Comparison of ENCODE assay signal across 20 cellular contexts in the genomic region with DNA sequence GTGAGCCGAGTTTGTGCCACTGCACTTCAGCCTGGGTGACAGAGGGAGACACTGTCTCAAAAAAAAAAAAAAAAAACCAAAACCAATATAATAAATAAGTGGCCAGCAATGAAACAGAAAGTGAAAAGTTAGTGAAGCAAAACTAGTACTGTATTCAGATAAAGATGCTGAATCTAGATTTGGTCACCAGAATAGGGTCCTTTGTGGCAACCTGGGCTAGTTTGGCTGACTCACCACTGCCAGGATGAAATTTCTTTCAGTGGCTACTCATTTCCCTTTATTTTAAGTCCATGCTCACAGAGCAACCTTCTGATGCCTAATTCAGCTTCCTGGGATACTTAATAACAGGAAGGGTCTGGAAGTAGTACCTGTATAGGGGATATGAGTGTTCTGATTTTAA. TPM values are rescaled to one million over a fixed set of nuclear protein-coding genes. Genes with fewer than 3 reads are reported as not detected.
DNase-seq lines count a peak whose midpoint lies in the region; ATAC-seq, FAIRE-seq and TF ChIP-seq lines count a peak whose summit lies in the region.
"Had no signal": no experiment of that assay in that cellular context is flagged by ENCODE, and none has a peak within 500 bp of the region (broad histone marks: within the 10 kb centered on the region; RNA-seq: fewer than 3 reads in every experiment).

No MANE protein-coding gene starts in this region.

- no peak overlapping the region for H3K27ac Mint-ChIP-seq in chondrocyte (ENCODE audit: unreplicated experiment)
- H3K27ac Mint-ChIP-seq: dendritic cell treated with granulocyte-macrophage colony-stimulating factor and Interleukin-4, amounts not matched to agents 40 ng/mL and 50 ng/mL, for 4 days had no signal

- peaks cover 46% of the 10 kb centered on the region for H3K4me1 Mint-ChIP-seq in chondrocyte (ENCODE audit: low read depth)

- H3K36me3 ChIP-seq in RWPE2 (ENCODE audit: low read depth) (peaks cover 18% of the 10 kb centered on the region), aorta (ENCODE audit: control insufficient read depth in 1 of 2, insufficient read depth in 2 of 2, low read length in 1 of 2) (no peaks in the 10 kb centered on the region)

- no peaks in the 10 kb centered on the region for H3K27me3 Mint-ChIP-seq in chondrocyte (ENCODE audit: low read depth)
- H3K27me3 Mint-ChIP-seq: dendritic cell treated with granulocyte-macrophage colony-stimulating factor and Interleukin-4, amounts not matched to agents 40 ng/mL and 50 ng/mL, for 4 days had no signal

- DNase-seq in EH (ENCODE audit: low read depth) (peak; percentile 7), GM12891 (ENCODE audit: insufficient read length, low spot score) (no peak), RWPE2 (ENCODE audit: low spot score) (no peak), chondrocyte (ENCODE audit: low spot score) (no peak), HCEC 1CT (no peak), aorta (no peak), RWPE1 (ENCODE audit: low spot score) (no peak)
- DNase-seq: activated CD4-positive, alpha-beta T cell treated with anti-CD3 and anti-CD28 coated beads for 48 hours; activated effector memory CD4-positive, alpha-beta T cell treated with anti-CD3 and anti-CD28 coated beads, Interleukin-2, amount 50 U/mL, for 16 hours; DMS79; hippocampal formation; lower lobe of right lung; NCI-H2107; NCI-H510A treated with DMSO at 0.1 percent for 48 hours; stimulated activated CD4-positive, alpha-beta T cell treated with anti-CD3 and anti-CD28 coated beads, Interleukin-4, amount 100 ng/mL, for 24 hours had no signal

- peaks cover 13% of the 10 kb centered on the region for H3K4me1 ChIP-seq in RWPE2 (ENCODE audit: insufficient read depth, poor library complexity, severe bottlenecking)
- no peaks in the 10 kb centered on the region for H3K4me1 ChIP-seq in aorta (ENCODE audit: control insufficient read depth in 1 of 2, insufficient read depth in 2 of 2, low read length in 2 of 2)

- H3K4me3 Mint-ChIP-seq in chondrocyte (ENCODE audit: unreplicated experiment) = no peak overlapping the region
- H3K4me3 Mint-ChIP-seq: dendritic cell treated with granulocyte-macrophage colony-stimulating factor and Interleukin-4, amounts not matched to agents 40 ng/mL and 50 ng/mL, for 4 days had no signal

- no peak overlapping the region for H3K4me3 ChIP-seq in RWPE2 (ENCODE audit: severe bottlenecking)
- H3K4me3 ChIP-seq in aorta (ENCODE audit: low read length in 2 of 2) = no peak overlapping the region
- H3K4me3 ChIP-seq: lower lobe of right lung had no signal

- no peak for FAIRE-seq in GM12891 (lab: Jason Lieb, UNC)
- FAIRE-seq: bronchial epithelial cell, H54, islet of Langerhans had no signal

- H3K9me3 ChIP-seq in RWPE2 (ENCODE audit: severe bottlenecking) (no peaks in the 10 kb centered on the region), aorta (ENCODE audit: control insufficient read depth, low read length) (no peaks in the 10 kb centered on the region)
- H3K9me3 ChIP-seq: lower lobe of right lung had no signal

- H3K27me3 ChIP-seq in RWPE2 (ENCODE audit: insufficient read depth, poor library complexity, severe bottlenecking) (no peaks in the 10 kb centered on the region), aorta (ENCODE audit: control insufficient read depth in 1 of 2, insufficient read depth in 2 of 2, low read length in 1 of 2) (no peaks in the 10 kb centered on the region)

- TF ChIP-seq CTCF in RWPE2 (IDR thresholded peaks at IDR 0.05; ENCODE audit: poor library complexity, severe bottlenecking) (no peak), chondrocyte (IDR thresholded peaks at IDR 0.05) (no peak), RWPE1 (conservative IDR thresholded peaks at IDR 0.05; ENCODE audit: low read depth) (no peak)

- POLR2A ChIA-PET in RWPE1 (lab: Yijun Ruan, JAX; ENCODE audit: low non-redundant PET) = no interaction called here

- 100% methylated on average over 1 of the region's 1 CpG for WGBS in aorta, 2 donors

- H3K9me3 Mint-ChIP-seq in chondrocyte (ENCODE audit: low read depth) = no peaks in the 10 kb centered on the region
- H3K9me3 Mint-ChIP-seq: dendritic cell treated with granulocyte-macrophage colony-stimulating factor and Interleukin-4, amounts not matched to agents 40 ng/mL and 50 ng/mL, for 4 days had no signal

- intact Hi-C loops in aorta (cut with DNase I) = no loop called here

- H3K27ac ChIP-seq in RWPE2 (ENCODE audit: poor library complexity, severe bottlenecking) = peak overlapping the region; percentile 1
- no peak overlapping the region for H3K27ac ChIP-seq in aorta (ENCODE audit: low read depth in 1 of 2, low read length in 2 of 2)
- H3K27ac ChIP-seq in RWPE1 = no peak overlapping the region
- H3K27ac ChIP-seq: lower lobe of right lung had no signal

- ATAC-seq in HG03175 (IDR thresholded peaks at IDR 0.05; ENCODE audit: unreplicated experiment) (peak; percentile 41), RWPE2 (ENCODE audit: low read depth) (no peak), aorta (ENCODE audit: low FRiP score) (no peak)

- no peaks in the 10 kb centered on the region for H3K36me3 Mint-ChIP-seq in chondrocyte (ENCODE audit: low read depth)

- CTCF ChIA-PET in RWPE1 (lab: Yijun Ruan, JAX) = no interaction called here

- no peak for TF ChIP-seq POLR2A in GM12891 (IDR thresholded peaks at IDR 0.05; ENCODE audit: low read depth, low read length)

TF ChIP-seq in GM12891, 5 proteins besides CTCF, POLR2A, EP300 and RAD21:
- TF ChIP-seq SPI1 (IDR thresholded peaks at IDR 0.05; ENCODE audit: low read depth, low read length) (peak; percentile 44), POU2F2 (IDR thresholded peaks at IDR 0.05; ENCODE audit: low read depth, low read length) (no peak)

RNA-seq across cellular contexts. Expression of gene LIMK2, which starts 26.0 kb away (rescaled TPM):
- polyA plus RNA-seq in GM12891 (2012; ENCODE audit: low read depth, missing spikeins) = 15.7 TPM
- total RNA-seq in chondrocyte (54.4 to 91.0 TPM (median 58.6 TPM) in 3 replicates), aorta (10 to 100 TPM; 35.4 to 55.2 TPM)
- 10 to 100 TPM; 10.9 to 28.8 TPM for polyA plus RNA-seq in aorta

RNA-seq across cellular contexts. Expression of gene PIK3IP1, which starts 54.2 kb away (rescaled TPM):
- polyA plus RNA-seq in GM12891 (2012; ENCODE audit: low read depth, missing spikeins) = 5.3 TPM
- total RNA-seq in chondrocyte (5.0 to 6.8 TPM (median 5.6 TPM) in 3 replicates), aorta (10 to 100 TPM; 14.1 to 41.6 TPM)
- polyA plus RNA-seq in aorta = 10 to 100 TPM; 16.8 to 44.9 TPM
